8 cellular contexts compared by ENCODE assay signal in genomic region chr10:32346551-32347362, GRCh38. TPM values are rescaled to one million over a fixed set of nuclear protein-coding genes. Genes with fewer than 3 reads are reported as not detected.
DNase-seq lines count a peak whose midpoint lies in the region; ATAC-seq and TF ChIP-seq lines count a peak whose summit lies in the region.

Gene EPC1, minus strand, starts transcription at chr10:32347158. Its CDS starts 243 bp downstream, at chr10:32346915.

- peak within 1 kb of the TSS; percentile 86 for H3K4me3 ChIP-seq in Jurkat, Clone E6-1 (ENCODE audit: low read length)
- peak within 1 kb of the TSS; percentile 88 for H3K4me3 ChIP-seq in neuronal stem cell (ENCODE audit: low read length in 2 of 2)

- WGBS in neuronal stem cell (ENCODE audit: extremely low coverage in 2 of 2, insufficient read length in 2 of 2, insufficient replicate concordance in 1 of 2), 2 donors, result no CpG with 5 or more reads among the region's 97 CpGs

- peak within 1 kb of the TSS; percentile 100 for H4K91ac ChIP-seq in neuronal stem cell (ENCODE audit: low read depth, low read length, poor library complexity)

- peak within 1 kb of the TSS; percentile 91 for H2AFZ ChIP-seq in neuronal stem cell (ENCODE audit: low read length)

- H3K4me2 ChIP-seq in neuronal stem cell (ENCODE audit: insufficient read depth, low read length, poor library complexity, severe bottlenecking), result peak within 1 kb of the TSS; percentile 80

- H3K79me1 ChIP-seq in neuronal stem cell (ENCODE audit: low read depth, low read length), result peaks cover 3% of the 10 kb centered on the region

- peak within 1 kb of the TSS; percentile 98 for H3K23ac ChIP-seq in neuronal stem cell (ENCODE audit: low read depth, low read length, poor library complexity)

- peak within 1 kb of the TSS; percentile 84 for H2BK12ac ChIP-seq in neuronal stem cell (ENCODE audit: low read length)

- no peak for TF ChIP-seq CTCF in subcutaneous adipose tissue (IDR thresholded peaks at IDR 0.05; ENCODE audit: low read depth)

- peak within 1 kb of the TSS; percentile 87 for H2BK120ac ChIP-seq in neuronal stem cell (ENCODE audit: low read depth, low read length)

- peaks cover 2 to 36% of the 10 kb centered on the region in 2 donors for H3K36me3 ChIP-seq in neuronal stem cell (replicated peaks in 1 of 2; ENCODE audit: control insufficient read depth in 2 of 2, insufficient read depth in 2 of 2, low read length in 2 of 2)

- H2BK15ac ChIP-seq in neuronal stem cell (ENCODE audit: low read length), result peak within 1 kb of the TSS; percentile 96

- H3K9ac ChIP-seq in neuronal stem cell (ENCODE audit: low read depth, low read length, poor library complexity), result peak within 1 kb of the TSS; percentile 99

- H3K14ac ChIP-seq in neuronal stem cell (ENCODE audit: low read length), result peak within 1 kb of the TSS; percentile 100

- peak within 1 kb of the TSS; percentile 100 for H3K4ac ChIP-seq in neuronal stem cell (ENCODE audit: low read length)

- H3K27ac ChIP-seq in neuronal stem cell (replicated peaks; ENCODE audit: low read length), result peak within 1 kb of the TSS; percentile 100

- peak within 1 kb of the TSS; percentile 100 for H2AK5ac ChIP-seq in neuronal stem cell (ENCODE audit: low read depth, low read length)

- peaks cover 2 to 4% of the 10 kb centered on the region in 2 donors for H3K4me1 ChIP-seq in neuronal stem cell (ENCODE audit: control insufficient read depth in 2 of 2, insufficient read depth in 1 of 2, low read depth in 1 of 2, low read length in 2 of 2)

- peak within 1 kb of the TSS; percentile 92 for H4K8ac ChIP-seq in neuronal stem cell (ENCODE audit: low read depth, low read length)

- DNase-seq in Daoy (ENCODE audit: low read depth) (peak; percentile 90), SHP77 (lab: John Stamatoyannopoulos, UW) (peak; percentile 65 to 73), foreskin melanocyte (peak; percentile 75), neuronal stem cell (ENCODE audit: low spot score) (peak; percentile 82)
- DNase-seq in Jurkat, Clone E6-1 (ENCODE audit: low read depth, low spot score), result peak; percentile 89
- DNase-seq in activated gamma-delta T cell treated with anti-CD3 and anti-CD28 coated beads, Interleukin-2, amount 50 U/mL, for 16 hours (ENCODE audit: low read depth), result peak; percentile 80

- H3K9me3 ChIP-seq in neuronal stem cell (replicated peaks in 1 of 2; ENCODE audit: control insufficient read depth in 2 of 2, insufficient read depth in 1 of 2, low read depth in 1 of 2, low read length in 2 of 2), result peaks cover 0 to 16% of the 10 kb centered on the region in 2 donors

- peak within 1 kb of the TSS; percentile 100 for H2BK5ac ChIP-seq in neuronal stem cell (ENCODE audit: low read length)

- peak; percentile 67 for ATAC-seq in GM21717 (IDR thresholded peaks at IDR 0.05; ENCODE audit: unreplicated experiment)

- peak within 1 kb of the TSS; percentile 100 for H3K18ac ChIP-seq in neuronal stem cell (ENCODE audit: low read length)

- no peaks in the 10 kb centered on the region for H3K27me3 ChIP-seq in neuronal stem cell (ENCODE audit: control insufficient read depth in 3 of 3, insufficient read depth in 3 of 3, low read depth in 1 of 3, low read length in 3 of 3)

RNA-seq across cellular contexts. Expression of gene EPC1, which starts in this region (rescaled TPM):
- 6.7 and 13.3 TPM in 2 replicates for total RNA-seq in Daoy (2014; rRNA removed; shearing (Covaris generic))
- polyA plus RNA-seq in Jurkat, Clone E6-1 (2012; ENCODE audit: insufficient read depth, insufficient read length), result 20.8 TPM
- 25.4 TPM for polyA plus RNA-seq in neuronal stem cell (2013, experiment 1 of 2)
- polyA plus RNA-seq in neuronal stem cell (2013, experiment 2 of 2), result 24.7 TPM
- total RNA-seq in subcutaneous adipose tissue, result 10 to 100 TPM; 35.2 to 49.9 (median 41.6) TPM

Comparison
In these comparisons a context has a peak if more than half of its experiments do, and no peak if none do; other contexts are left out.
1. Peak in every context shown above with its lines: DNase-seq, ATAC-seq, H3K4me3 ChIP-seq and H3K27ac ChIP-seq.